Comparison of ENCODE assay signal across 11 cellular contexts in genomic region chr7:73518470-73518869, GRCh38. TPM values are rescaled to one million over a fixed set of nuclear protein-coding genes. Genes with fewer than 3 reads are reported as not detected.
DNase-seq lines count a peak whose midpoint lies in the region; ATAC-seq and TF ChIP-seq lines count a peak whose summit lies in the region.
"Had no signal": no experiment of that assay in that cellular context is flagged by ENCODE, and none has a peak within 500 bp of the region (broad histone marks: within the 10 kb centered on the region; RNA-seq: fewer than 3 reads in every experiment).

No MANE protein-coding gene starts in this region.

- H3K27me3 ChIP-seq in PC-9 (ENCODE audit: insufficient read depth, low read depth) (no peaks in the 10 kb centered on the region), fibroblast of lung (ENCODE audit: control insufficient read depth, insufficient read depth, low read length) (no peaks in the 10 kb centered on the region), psoas muscle (ENCODE audit: insufficient read depth in 3 of 3, low read length in 2 of 3) (no peaks in the 10 kb centered on the region)

- no TSS peak for BruUV-seq in PC-9 (replicated peaks; lab: Mats Ljungman, UMichigan)

- H2AFZ ChIP-seq in PC-9 = no peak overlapping the region
- H2AFZ ChIP-seq in fibroblast of lung (ENCODE audit: low read length) = no peak overlapping the region

- no peak overlapping the region for H3K4me3 ChIP-seq in PC-9
- H3K4me3 ChIP-seq in fibroblast of lung (replicated peaks in 1 of 4; ENCODE audit: control extremely low read depth in 1 of 4, insufficient read depth in 1 of 4, low read depth in 3 of 4, low read length in 4 of 4) = peak overlapping the region; percentile 31 to 91 (median 74)
- H3K4me3 ChIP-seq in psoas muscle = no peak overlapping the region

- H3K79me2 ChIP-seq in PC-9 (ENCODE audit: low read depth) (peaks cover 80% of the 10 kb centered on the region), fibroblast of lung (ENCODE audit: control insufficient read depth, insufficient read depth, low read length) (peaks cover 79% of the 10 kb centered on the region)

- H3K4me3 Mint-ChIP-seq in T-helper 2 cell treated with Interferon-gamma antibody and Interleukin-4, amounts not matched to agents 5 μg/mL and 100 μg/mL, for 36 hours = peak overlapping the region; percentile 97

- H3K9me3 Mint-ChIP-seq in T-helper 2 cell treated with Interferon-gamma antibody and Interleukin-4, amounts not matched to agents 5 μg/mL and 100 μg/mL, for 36 hours = no peaks in the 10 kb centered on the region

- H3K9me3 ChIP-seq in PC-9 (ENCODE audit: insufficient read depth, low read depth) (no peaks in the 10 kb centered on the region), fibroblast of lung (ENCODE audit: control insufficient read depth, insufficient read depth, low read depth, low read length) (no peaks in the 10 kb centered on the region), psoas muscle (no peaks in the 10 kb centered on the region)

- no peaks in the 10 kb centered on the region for H3K27me3 Mint-ChIP-seq in T-helper 2 cell treated with Interferon-gamma antibody and Interleukin-4, amounts not matched to agents 5 μg/mL and 100 μg/mL, for 36 hours (ENCODE audit: low read depth)

- no peak overlapping the region for H3K9ac ChIP-seq in fibroblast of lung (ENCODE audit: insufficient read depth, low read length)

- no peak for ATAC-seq in psoas muscle
- ATAC-seq in HG03039 (IDR thresholded peaks at IDR 0.05; ENCODE audit: unreplicated experiment) = no peak

- peak overlapping the region; percentile 28 for H3K27ac Mint-ChIP-seq in T-helper 2 cell treated with Interferon-gamma antibody and Interleukin-4, amounts not matched to agents 5 μg/mL and 100 μg/mL, for 36 hours

- H3K4me1 ChIP-seq in PC-9 (replicated peaks; ENCODE audit: insufficient read depth) = peaks cover 28% of the 10 kb centered on the region
- no peaks in the 10 kb centered on the region for H3K4me1 ChIP-seq in fibroblast of lung (ENCODE audit: control insufficient read depth, extremely low read depth, insufficient read depth, low read length)
- peaks cover 36% of the 10 kb centered on the region for H3K4me1 ChIP-seq in psoas muscle

- H3K36me3 ChIP-seq in PC-9 (ENCODE audit: low read depth) (peaks cover 24% of the 10 kb centered on the region), fibroblast of lung (ENCODE audit: control insufficient read depth, insufficient read depth, low read length) (peaks cover 2% of the 10 kb centered on the region), psoas muscle (ENCODE audit: insufficient read depth in 1 of 2, low read depth in 1 of 2) (peaks cover 6 to 44% of the 10 kb centered on the region in 2 donors)

- H3K27ac ChIP-seq in PC-9 = no peak overlapping the region
- H3K27ac ChIP-seq in fibroblast of lung (ENCODE audit: insufficient read depth, low read length) = no peak overlapping the region
- H3K27ac ChIP-seq in psoas muscle = peak overlapping the region; percentile 14

- H3K9me2 ChIP-seq in PC-9 (ENCODE audit: insufficient read depth) = no peaks in the 10 kb centered on the region

- intact Hi-C loops in PC-9 (cut with micrococcal nuclease; ENCODE audit: unreplicated experiment) = no loop called here
- intact Hi-C loops in psoas muscle (cut with DNase I) = no loop called here

- no peak for DNase-seq in T-helper 2 cell treated with Interferon-gamma antibody and Interleukin-4, amounts not matched to agents 5 μg/mL and 100 μg/mL, for 36 hours (ENCODE audit: low spot score)
- DNase-seq in T-helper 2 cell = no peak
- no peak for DNase-seq in PC-9
- DNase-seq in fibroblast of lung (ENCODE audit: low read depth in 2 of 2) = no peak
- DNase-seq in psoas muscle = no peak
- no peak for DNase-seq in HuH-7 (ENCODE audit: low spot score)
- DNase-seq in putamen (ENCODE audit: low spot score) = no peak
- DNase-seq: activated naive CD4-positive, alpha-beta T cell; KG1; NCI-H510A treated with DMSO at 0.1 percent for 48 hours had no signal

- CTCF ChIA-PET in PC-9 (lab: Charles Lee) = interaction anchor here (0.5 to 0.6 kb wide), 2 partner anchors 21 to 64 kb away, joined by 4 to 5 read pairs; no protein-coding TSS in a partner anchor

- TF ChIP-seq CTCF in PC-9 (conservative IDR thresholded peaks at IDR 0.05) = no peak
- no peak for TF ChIP-seq CTCF in fibroblast of lung (conservative IDR thresholded peaks at IDR 0.05 in 1 of 2, IDR thresholded peaks at IDR 0.05 in 1 of 2; ENCODE audit: low read depth in 1 of 2, low read length in 2 of 2)
- TF ChIP-seq CTCF in psoas muscle (IDR thresholded peaks at IDR 0.05) = no peak

- WGBS in psoas muscle, 3 donors = 68 to 75% (median 71%) methylated on average over 5 of the region's 5 CpGs

- H3K4me2 ChIP-seq in PC-9 = peak overlapping the region; percentile 96
- peak overlapping the region; percentile 20 for H3K4me2 ChIP-seq in fibroblast of lung (ENCODE audit: extremely low read depth, insufficient read depth, low read length)

- no peaks in the 10 kb centered on the region; the same call in 1 of the 2 replicates for H3F3A ChIP-seq in PC-9 (ENCODE audit: insufficient read depth, low read depth)

- H3K36me3 Mint-ChIP-seq in T-helper 2 cell treated with Interferon-gamma antibody and Interleukin-4, amounts not matched to agents 5 μg/mL and 100 μg/mL, for 36 hours (ENCODE audit: low read depth) = peaks cover 52% of the 10 kb centered on the region

- H4K20me1 ChIP-seq in PC-9 (ENCODE audit: insufficient read depth) (peaks cover 31% of the 10 kb centered on the region), fibroblast of lung (ENCODE audit: control insufficient read depth, extremely low read depth, insufficient read depth, low read length) (peaks cover 2% of the 10 kb centered on the region)

- peaks cover 44% of the 10 kb centered on the region for H3K4me1 Mint-ChIP-seq in T-helper 2 cell treated with Interferon-gamma antibody and Interleukin-4, amounts not matched to agents 5 μg/mL and 100 μg/mL, for 36 hours (ENCODE audit: low read depth)

- POLR2A ChIA-PET in PC-9 (lab: Charles Lee; ENCODE audit: unreplicated experiment) = interaction anchor here (0.5 to 0.6 kb wide), 2 partner anchors 28 to 38 kb away, joined by 3 to 4 read pairs; no protein-coding TSS in a partner anchor

RNA-seq across cellular contexts. Expression of gene BAZ1B, which starts 3.6 kb away (rescaled TPM):
- total RNA-seq in PC-9 (2021) (73.6 and 88.4 TPM in 2 replicates), fibroblast of lung (60.1 and 68.9 TPM in 2 replicates), psoas muscle (10 to 100 TPM; 39.5 to 49.8 (median 42.3) TPM)
- polyA plus RNA-seq in fibroblast of lung (30.5 and 41.5 TPM in 2 replicates), psoas muscle (10 to 100 TPM; 15.7 to 50.6 (median 15.8) TPM)
- 37.7 and 48.6 TPM in 2 replicates for polyA plus RNA-seq in fibroblast of lung (2012)
- polyA minus RNA-seq in fibroblast of lung (ENCODE audit: low replicate concordance) = 20.0 and 40.1 TPM in 2 replicates

RNA-seq across cellular contexts. Expression of gene BCL7B, which starts 39.0 kb away (rescaled TPM):
- total RNA-seq in PC-9 (2021) (57.1 and 70.4 TPM in 2 replicates), fibroblast of lung (20.0 and 26.9 TPM in 2 replicates), psoas muscle (10 to 100 TPM; 55.8 to 96.5 (median 88.1) TPM)
- polyA plus RNA-seq in fibroblast of lung (53.9 and 63.2 TPM in 2 replicates), psoas muscle (100 to 1,000 TPM in 2 of 3 donors, 10 to 100 TPM in 1; 88.7 to 130 (median 105) TPM)
- polyA plus RNA-seq in fibroblast of lung (2012) = 49.8 and 55.1 TPM in 2 replicates
- polyA minus RNA-seq in fibroblast of lung (ENCODE audit: low replicate concordance) = 51.1 and 58.3 TPM in 2 replicates

RNA-seq across cellular contexts. Expression of gene TBL2, which starts 59.9 kb away (rescaled TPM):
- total RNA-seq in PC-9 (2021) = 43.9 and 49.2 TPM in 2 replicates
- 58.6 and 83.2 TPM in 2 replicates for total RNA-seq in fibroblast of lung
- 40.1 and 45.4 TPM in 2 replicates for polyA plus RNA-seq in fibroblast of lung
- 37.0 and 38.9 TPM in 2 replicates for polyA plus RNA-seq in fibroblast of lung (2012)
- polyA minus RNA-seq in fibroblast of lung (ENCODE audit: low replicate concordance) = 131 and 144 TPM in 2 replicates
- 10 to 100 TPM; 10.3 to 16.1 (median 11.8) TPM for total RNA-seq in psoas muscle
- 10 to 100 TPM in 1 of 3 donors, 1 to 10 TPM in 2; 8.1 to 15.0 (median 9.6) TPM for polyA plus RNA-seq in psoas muscle

Comparison
In these comparisons a context has a peak if more than half of its experiments do, and no peak if none do; other contexts are left out.
1. H3K4me3 ChIP-seq: peak in fibroblast of lung (4 of 4); none in PC-9 (single experiment) and psoas muscle (single experiment).